ENCODE assay signal across 22 cellular contexts in genomic region chr10:78359641-78360091, GRCh38.
DNase-seq lines count a peak whose midpoint lies in the region; ATAC-seq and TF ChIP-seq lines count a peak whose summit lies in the region.
"Had no signal": no experiment of that assay in that cellular context is flagged by ENCODE, and none has a peak within 500 bp of the region (broad histone marks: within the 10 kb centered on the region; RNA-seq: fewer than 3 reads in every experiment).

No MANE protein-coding gene starts in this region.

- intact Hi-C loops in MCF 10A (cut with micrococcal nuclease), result no loop called here

- CTCF ChIA-PET in MCF 10A (lab: Yijun Ruan, JAX), result no interaction called here

- H3K36me3 Mint-ChIP-seq in stimulated activated naive B cell treated with anti-CD40 and anti-IgM and Interleukin-4, amounts not matched to agents 10 μg/mL and 1 μg/mL and 100 μg/mL, for 72 hours, result no peaks in the 10 kb centered on the region
- H3K36me3 Mint-ChIP-seq in MCF 10A (ENCODE audit: insufficient read depth, unreplicated experiment), result no peaks in the 10 kb centered on the region

- TF ChIP-seq CTCF in choroid plexus epithelial cell (conservative IDR thresholded peaks at IDR 0.05; ENCODE audit: low read depth, low read length), result no peak
- TF ChIP-seq CTCF in MCF 10A (IDR thresholded peaks at IDR 0.05; ENCODE audit: unreplicated experiment), result no peak

- no peak overlapping the region for H3K27ac Mint-ChIP-seq in stimulated activated naive B cell treated with anti-CD40 and anti-IgM and Interleukin-4, amounts not matched to agents 10 μg/mL and 1 μg/mL and 100 μg/mL, for 72 hours
- no peak overlapping the region for H3K27ac Mint-ChIP-seq in MCF 10A (ENCODE audit: low read depth, unreplicated experiment)
- H3K27ac Mint-ChIP-seq: activated naive CD4-positive, alpha-beta T cell treated with anti-CD3 and anti-CD28 coated beads, Interleukin-2, amount 10 ng/mL, durations not matched to agents 7 days and 5 days had no signal

- peaks cover 42% of the 10 kb centered on the region for H3K4me1 ChIP-seq in mesodermal cell (ENCODE audit: control insufficient read depth, insufficient read depth, low read length, poor library complexity, severe bottlenecking)
- H3K4me1 ChIP-seq in SJCRH30, result no peaks in the 10 kb centered on the region
- H3K4me1 ChIP-seq: ascending aorta had no signal

- H3K4me1 Mint-ChIP-seq in stimulated activated naive B cell treated with anti-CD40 and anti-IgM and Interleukin-4, amounts not matched to agents 10 μg/mL and 1 μg/mL and 100 μg/mL, for 72 hours, result no peaks in the 10 kb centered on the region
- no peaks in the 10 kb centered on the region for H3K4me1 Mint-ChIP-seq in MCF 10A (ENCODE audit: insufficient read depth, unreplicated experiment)

- H3K9me3 ChIP-seq in mesodermal cell (ENCODE audit: control insufficient read depth, low read length) (no peaks in the 10 kb centered on the region), SJCRH30 (replicated peaks) (no peaks in the 10 kb centered on the region)
- H3K9me3 ChIP-seq: ascending aorta, esophagus squamous epithelium, ovary had no signal

- 38 to 55% methylated on average over 4 to 6 of the region's 9 CpGs for WGBS in mesodermal cell (ENCODE audit: insufficient coverage in 2 of 2), 2 experiments

- POLR2A ChIA-PET in MCF 10A (lab: Yijun Ruan, JAX), result no interaction called here

- H3K36me3 ChIP-seq in mesodermal cell (ENCODE audit: control insufficient read depth, insufficient read depth, low read length), result no peaks in the 10 kb centered on the region
- no peaks in the 10 kb centered on the region for H3K36me3 ChIP-seq in SJCRH30
- H3K36me3 ChIP-seq: ascending aorta, esophagus squamous epithelium, ovary had no signal

- peak; percentile 73 for DNase-seq in D341Med (ENCODE audit: low spot score)
- peak; percentile 63 for DNase-seq in NCI-H2227 (lab: John Stamatoyannopoulos, UW; ENCODE audit: unreplicated experiment)
- peak; percentile 8 for DNase-seq in choroid plexus epithelial cell (ENCODE audit: low read depth)
- no peak for DNase-seq in SJCRH30
- no peak for DNase-seq in stimulated activated naive B cell treated with anti-CD40 and anti-IgM and Interleukin-4, amounts not matched to agents 10 μg/mL and 1 μg/mL and 100 μg/mL, for 72 hours
- DNase-seq in MCF 10A (ENCODE audit: unreplicated experiment), result no peak
- DNase-seq: ACHN; activated naive CD4-positive, alpha-beta T cell treated with anti-CD3 and anti-CD28 coated beads, Interleukin-2, amount 10 ng/mL, durations not matched to agents 7 days and 5 days; activated T-cell treated with anti-CD3 and anti-CD28 coated beads, Interleukin-2, amount 50 U/mL, for 4 hours; Calu3; effector CD8-positive, alpha-beta T cell; esophagus squamous epithelium; GDM1; NCI-H187 treated with DMSO at 0.1 percent for 48 hours; ovary; right cardiac atrium; T-helper 9 cell had no signal

- ATAC-seq in GM21381 (IDR thresholded peaks at IDR 0.05; ENCODE audit: unreplicated experiment), result no peak
- no peak for ATAC-seq in stimulated activated naive B cell treated with anti-CD40 and anti-IgM and Interleukin-4, amounts not matched to agents 10 μg/mL and 1 μg/mL and 100 μg/mL, for 72 hours (replicated peaks)
- ATAC-seq: activated CD4-positive, CD25-positive, alpha-beta regulatory T cell treated with anti-CD3 and anti-CD28 coated beads, Interleukin-2, amount 50 U/mL, for 24 hours; activated T-cell treated with anti-CD3 and anti-CD28 coated beads, Interleukin-2, amount 50 U/mL, for 4 hours; K562; right cardiac atrium had no signal

- H3K27me3 Mint-ChIP-seq in stimulated activated naive B cell treated with anti-CD40 and anti-IgM and Interleukin-4, amounts not matched to agents 10 μg/mL and 1 μg/mL and 100 μg/mL, for 72 hours, result peaks cover 8 to 14% of the 10 kb centered on the region in 2 donors
- H3K27me3 Mint-ChIP-seq in MCF 10A (ENCODE audit: insufficient read depth, unreplicated experiment), result peaks cover 49% of the 10 kb centered on the region

- H3K4me3 ChIP-seq in choroid plexus epithelial cell (ENCODE audit: low read depth, low read length) (no peak overlapping the region), mesodermal cell (ENCODE audit: extremely low read depth, insufficient read depth, low read length, poor library complexity, severe bottlenecking) (no peak overlapping the region), SJCRH30 (no peak overlapping the region)
- H3K4me3 ChIP-seq: ascending aorta, esophagus squamous epithelium, K562, ovary had no signal

- no TSS peak for BruUV-seq in MCF 10A (replicated peaks; lab: Mats Ljungman, UMichigan)

- peaks cover 0 to 3% of the 10 kb centered on the region in 2 donors for H3K9me3 Mint-ChIP-seq in stimulated activated naive B cell treated with anti-CD40 and anti-IgM and Interleukin-4, amounts not matched to agents 10 μg/mL and 1 μg/mL and 100 μg/mL, for 72 hours
- H3K9me3 Mint-ChIP-seq in MCF 10A (ENCODE audit: unreplicated experiment), result no peaks in the 10 kb centered on the region
- H3K9me3 Mint-ChIP-seq: activated T-cell treated with anti-CD3 and anti-CD28 coated beads, Interleukin-2, amount 50 U/mL, for 4 hours had no signal

- H3K27me3 ChIP-seq in SJCRH30, result 0 out of 2 replicates have a peak, but pooled peaks cover 4% of the 10 kb centered on the region
- H3K27me3 ChIP-seq: ascending aorta, ovary had no signal

- H3K4me3 Mint-ChIP-seq in stimulated activated naive B cell treated with anti-CD40 and anti-IgM and Interleukin-4, amounts not matched to agents 10 μg/mL and 1 μg/mL and 100 μg/mL, for 72 hours, result no peak overlapping the region
- H3K4me3 Mint-ChIP-seq in MCF 10A (ENCODE audit: unreplicated experiment), result no peak overlapping the region
- H3K4me3 Mint-ChIP-seq: activated naive CD4-positive, alpha-beta T cell treated with anti-CD3 and anti-CD28 coated beads, Interleukin-2, amount 10 ng/mL, durations not matched to agents 7 days and 5 days; activated T-cell treated with anti-CD3 and anti-CD28 coated beads, Interleukin-2, amount 50 U/mL, for 4 hours had no signal

- H3K27ac ChIP-seq in mesodermal cell (ENCODE audit: low read depth, low read length, severe bottlenecking) (peak overlapping the region; percentile 66), SJCRH30 (no peak overlapping the region)
- H3K27ac ChIP-seq: ascending aorta, esophagus squamous epithelium, ovary had no signal

Comparison
In these comparisons a context has a peak if more than half of its experiments do, and no peak if none do; other contexts are left out.
1. DNase-seq: peak in D341Med (single experiment), NCI-H2227 (single experiment) and choroid plexus epithelial cell (single experiment); none in SJCRH30 (0 of 2), stimulated activated naive B cell treated with anti-CD40 and anti-IgM and Interleukin-4, amounts not matched to agents 10 μg/mL and 1 μg/mL and 100 μg/mL, for 72 hours (single experiment) and MCF 10A (single experiment).